In genomic region chr16:67149276-67150057, GRCh38 we compare ENCODE assay signal across 10 cellular contexts. TPM values are rescaled to one million over a fixed set of nuclear protein-coding genes. Genes with fewer than 3 reads are reported as not detected.
DNase-seq lines count a peak whose midpoint lies in the region; ATAC-seq and TF ChIP-seq lines count a peak whose summit lies in the region.
"Had no signal": no experiment of that assay in that cellular context is flagged by ENCODE, and none has a peak within 500 bp of the region (broad histone marks: within the 10 kb centered on the region; RNA-seq: fewer than 3 reads in every experiment).

No MANE protein-coding gene starts in this region.

- 55 to 66% methylated on average over 46 to 73 of the region's 79 CpGs for WGBS in testis, 2 donors

- ATAC-seq in left lobe of liver = peak; percentile 35

- H3K27ac Mint-ChIP-seq in activated naive CD8-positive, alpha-beta T cell = no peak overlapping the region
- no peak overlapping the region for H3K27ac Mint-ChIP-seq in activated naive CD8-positive, alpha-beta T cell treated with anti-CD3 and anti-CD28 coated beads for 36 hours
- H3K27ac Mint-ChIP-seq: activated B cell treated with CpG ODN at 0.5 μM for 24 hours had no signal

- H3K36me3 ChIP-seq in adipocyte (ENCODE audit: control insufficient read depth, insufficient read depth, low read length, severe bottlenecking) (peaks cover 40% of the 10 kb centered on the region), testis (ENCODE audit: low read depth, missing control alignments) (no peaks in the 10 kb centered on the region)

- peaks cover 15% of the 10 kb centered on the region for H3K36me3 Mint-ChIP-seq in activated naive CD8-positive, alpha-beta T cell
- H3K36me3 Mint-ChIP-seq in activated naive CD8-positive, alpha-beta T cell treated with anti-CD3 and anti-CD28 coated beads for 36 hours = peaks cover 40% of the 10 kb centered on the region

- H3K9me3 ChIP-seq in adipocyte (ENCODE audit: control insufficient read depth, low read length) (no peaks in the 10 kb centered on the region), testis (no peaks in the 10 kb centered on the region)

- H3K4me3 Mint-ChIP-seq in activated naive CD8-positive, alpha-beta T cell = peak overlapping the region; percentile 44
- H3K4me3 Mint-ChIP-seq in activated naive CD8-positive, alpha-beta T cell treated with anti-CD3 and anti-CD28 coated beads for 36 hours = no peak overlapping the region
- H3K4me3 Mint-ChIP-seq: activated B cell treated with CpG ODN at 0.5 μM for 24 hours had no signal

- DNase-seq in activated naive CD8-positive, alpha-beta T cell treated with anti-CD3 and anti-CD28 coated beads for 36 hours = no peak
- no peak for DNase-seq in adipocyte (ENCODE audit: low read depth)
- DNase-seq in left lobe of liver (ENCODE audit: low spot score) = no peak
- no peak for DNase-seq in testis
- no peak for DNase-seq in occipital lobe (lab: John Stamatoyannopoulos, UW)
- no peak for DNase-seq in NCI-H510A treated with DMSO at 0.1 percent for 48 hours (lab: John Stamatoyannopoulos, UW)
- no peak for DNase-seq in DMS53 (lab: John Stamatoyannopoulos, UW)
- DNase-seq: activated B cell treated with CpG ODN at 0.5 μM for 24 hours, KBM-7 had no signal

- H3K27ac ChIP-seq in testis = peak overlapping the region in 1 of 2 donors; percentile 94

- H3K9me3 Mint-ChIP-seq in activated naive CD8-positive, alpha-beta T cell (ENCODE audit: low read depth) = no peaks in the 10 kb centered on the region
- no peaks in the 10 kb centered on the region for H3K9me3 Mint-ChIP-seq in activated naive CD8-positive, alpha-beta T cell treated with anti-CD3 and anti-CD28 coated beads for 36 hours
- H3K9me3 Mint-ChIP-seq: activated B cell treated with CpG ODN at 0.5 μM for 24 hours had no signal

- intact Hi-C loops in testis (cut with DNase I; ENCODE audit: low total_unique reads) = no loop called here

- peaks cover 3% of the 10 kb centered on the region for H3K27me3 Mint-ChIP-seq in activated naive CD8-positive, alpha-beta T cell
- peaks cover 36% of the 10 kb centered on the region for H3K27me3 Mint-ChIP-seq in activated naive CD8-positive, alpha-beta T cell treated with anti-CD3 and anti-CD28 coated beads for 36 hours

- no peak for TF ChIP-seq POLR2A in testis (IDR thresholded peaks at IDR 0.05)

- TF ChIP-seq CTCF in testis (IDR thresholded peaks at IDR 0.05) = peak in 1 of 3 experiments; percentile 13

- H3K4me1 Mint-ChIP-seq in activated naive CD8-positive, alpha-beta T cell (ENCODE audit: low read depth) = peaks cover 7% of the 10 kb centered on the region
- H3K4me1 Mint-ChIP-seq in activated naive CD8-positive, alpha-beta T cell treated with anti-CD3 and anti-CD28 coated beads for 36 hours = peaks cover 10% of the 10 kb centered on the region

- H3K4me3 ChIP-seq in adipocyte (ENCODE audit: low read length) (peak overlapping the region; percentile 85), testis (peak overlapping the region; percentile 63 to 64)

- H3K27me3 ChIP-seq in adipocyte (replicated peaks; ENCODE audit: control insufficient read depth, insufficient read depth, low read length) (no peaks in the 10 kb centered on the region), testis (no peaks in the 10 kb centered on the region)

- H3K4me1 ChIP-seq in adipocyte (ENCODE audit: control insufficient read depth, insufficient read depth, low read length) (peaks cover 12% of the 10 kb centered on the region), testis (peaks cover 5% of the 10 kb centered on the region)

- H3K9ac ChIP-seq in adipocyte (ENCODE audit: low read length) = peak overlapping the region; percentile 91

RNA-seq across cellular contexts. Expression of gene B3GNT9, which starts 1.3 kb away (rescaled TPM):
- 1 to 10 TPM; 1.5 to 1.7 TPM for total RNA-seq in activated naive CD8-positive, alpha-beta T cell treated with anti-CD3 and anti-CD28 coated beads for 36 hours
- 1.6 TPM for total RNA-seq in left lobe of liver
- 10 to 100 TPM; 18.6 to 24.6 TPM for total RNA-seq in testis
- 18.0 TPM for polyA plus RNA-seq in testis (ENCODE audit: insufficient read depth, low read depth, low replicate concordance)
- 1.2 TPM for total RNA-seq in occipital lobe

RNA-seq across cellular contexts. Expression of gene TRADD, which starts 10.2 kb away (rescaled TPM):
- 10 to 100 TPM; 15.3 to 16.0 TPM for total RNA-seq in activated naive CD8-positive, alpha-beta T cell treated with anti-CD3 and anti-CD28 coated beads for 36 hours
- total RNA-seq in left lobe of liver (12.1 TPM), testis (10 to 100 TPM; 15.9 to 23.9 TPM), occipital lobe (1.2 TPM)
- polyA plus RNA-seq in testis (ENCODE audit: insufficient read depth, low read depth, low replicate concordance) = 7.4 TPM

RNA-seq across cellular contexts. Expression of gene FBXL8, which starts 10.3 kb away (rescaled TPM):
- 1 to 10 TPM; 7.9 to 8.5 TPM for total RNA-seq in activated naive CD8-positive, alpha-beta T cell treated with anti-CD3 and anti-CD28 coated beads for 36 hours
- total RNA-seq in left lobe of liver (20.6 TPM), testis (10 to 100 TPM; 20.6 to 26.9 TPM), occipital lobe (2.0 TPM)
- polyA plus RNA-seq in testis (ENCODE audit: insufficient read depth, low read depth, low replicate concordance) = 3.7 TPM

RNA-seq across cellular contexts. Expression of gene HSF4, which starts 15.1 kb away (rescaled TPM):
- total RNA-seq in activated naive CD8-positive, alpha-beta T cell treated with anti-CD3 and anti-CD28 coated beads for 36 hours = 10 to 100 TPM in 1 of 2 experiments, 1 to 10 TPM in 1; 9.3 to 10.1 TPM
- total RNA-seq in left lobe of liver = 60.5 TPM
- total RNA-seq in testis = 10 to 100 TPM; 63.4 to 78.3 TPM
- 20.2 TPM for polyA plus RNA-seq in testis (ENCODE audit: insufficient read depth, low read depth, low replicate concordance)
- 5.1 TPM for total RNA-seq in occipital lobe

RNA-seq across cellular contexts. Expression of gene NOL3, which starts 20.9 kb away (rescaled TPM):
- total RNA-seq in activated naive CD8-positive, alpha-beta T cell treated with anti-CD3 and anti-CD28 coated beads for 36 hours = 1 to 10 TPM; 6.1 to 6.4 TPM
- total RNA-seq in left lobe of liver (40.7 TPM), testis (10 to 100 TPM; 16.2 to 34.9 TPM), occipital lobe (4.1 TPM)
- 11.8 TPM for polyA plus RNA-seq in testis (ENCODE audit: insufficient read depth, low read depth, low replicate concordance)
